Comparison of ENCODE assay signal across 7 cellular contexts in the genomic region with DNA sequence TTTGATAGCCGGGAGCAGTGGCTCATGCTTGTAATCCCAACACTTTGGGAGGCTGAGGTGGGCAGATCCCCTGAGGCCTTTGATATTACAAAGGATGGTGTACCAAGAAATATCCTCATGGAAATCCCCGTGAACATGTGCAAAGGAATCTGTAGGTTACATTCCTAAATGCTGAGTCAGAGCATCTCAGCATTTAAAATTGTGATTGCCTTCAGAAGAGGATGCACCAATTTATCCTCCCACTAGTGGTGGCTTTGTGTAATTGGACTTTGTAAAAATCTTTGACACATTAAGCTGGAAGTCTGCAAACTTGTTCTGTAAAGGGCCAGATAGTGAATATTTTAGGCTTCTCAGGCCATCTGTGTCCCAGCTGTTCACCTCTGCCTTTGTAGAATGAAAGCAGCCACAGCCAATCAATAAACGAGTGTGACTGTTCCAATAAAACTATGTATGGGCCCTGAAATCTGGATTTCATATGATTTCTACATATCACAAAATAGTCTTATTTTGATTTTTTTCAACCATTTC. TPM values are rescaled to one million over a fixed set of nuclear protein-coding genes. Genes with fewer than 3 reads are reported as not detected.
DNase-seq lines count a peak whose midpoint lies in the region; ATAC-seq and TF ChIP-seq lines count a peak whose summit lies in the region.

No MANE protein-coding gene starts in this region.

- intact Hi-C loops in transverse colon (cut with DNase I; ENCODE audit: low total_unique reads), result no loop called here
- intact Hi-C loops in vagina (cut with DNase I), result no loop called here

- peak; percentile 75 for ATAC-seq in GM21529 (IDR thresholded peaks at IDR 0.05; ENCODE audit: unreplicated experiment)

- peak; percentile 55 for DNase-seq in G401 (ENCODE audit: low spot score)
- DNase-seq in NB4 (ENCODE audit: low read depth), result peak; percentile 63
- peak; percentile 85 for DNase-seq in astrocyte of the spinal cord (ENCODE audit: low read depth, low spot score)
- DNase-seq in inferior parietal cortex (ENCODE audit: extremely low spot score), result peak; percentile 42
- DNase-seq in transverse colon, result no peak
- no peak for DNase-seq in vagina (ENCODE audit: extremely low spot score in 2 of 2)

- H3K4me1 ChIP-seq in transverse colon (no peaks in the 10 kb centered on the region), vagina (no peaks in the 10 kb centered on the region)

- no peak overlapping the region for H3K4me3 ChIP-seq in NB4 (ENCODE audit: low read depth, low read length)
- no peak overlapping the region for H3K4me3 ChIP-seq in astrocyte of the spinal cord (ENCODE audit: low read depth, low read length)
- H3K4me3 ChIP-seq in transverse colon, result no peak overlapping the region
- H3K4me3 ChIP-seq in vagina, result no peak overlapping the region

- TF ChIP-seq CTCF in NB4 (IDR thresholded peaks at IDR 0.05; ENCODE audit: low read depth, low read length) (peak; percentile 48), astrocyte of the spinal cord (IDR thresholded peaks at IDR 0.05; ENCODE audit: low read depth, low read length) (peak; percentile 54), transverse colon (IDR thresholded peaks at IDR 0.05) (peak; percentile 21 to 47 (median 42)), vagina (IDR thresholded peaks at IDR 0.05) (peak in 1 of 3 experiments; percentile 15)

- in situ Hi-C loops in G401 (cut with HindIII; ENCODE audit: low sequenced_read_pairs) (no loop called here), astrocyte of the spinal cord (cut with HindIII; ENCODE audit: low sequenced_read_pairs) (no loop called here), transverse colon (cut with MboI; ENCODE audit: low pct_ligation_motif_present in 1 of 4, low pct_unique_long_range_greater_than_20kb in 1 of 4, low sequenced_read_pairs in 3 of 4) (no loop called here)

- TF ChIP-seq POLR2A in NB4 (IDR thresholded peaks at IDR 0.05; ENCODE audit: extremely low read depth, insufficient read length), result no peak
- no peak for TF ChIP-seq POLR2A in transverse colon (IDR thresholded peaks at IDR 0.05)
- TF ChIP-seq POLR2A in vagina (IDR thresholded peaks at IDR 0.05), result no peak

- H3K27me3 ChIP-seq in transverse colon (no peaks in the 10 kb centered on the region), vagina (no peaks in the 10 kb centered on the region)

- TF ChIP-seq EP300 in transverse colon (IDR thresholded peaks at IDR 0.05; ENCODE audit: low read depth), result no peak

- no peaks in the 10 kb centered on the region for H3K9me3 ChIP-seq in transverse colon
- no peaks in the 10 kb centered on the region for H3K9me3 ChIP-seq in vagina

- 55 to 61% methylated on average over 3 of the region's 3 CpGs for WGBS in transverse colon (ENCODE audit: low coverage in 1 of 2), 2 donors

- H3K27ac ChIP-seq in transverse colon, result no peak overlapping the region
- no peak overlapping the region for H3K27ac ChIP-seq in vagina

- H3K36me3 ChIP-seq in transverse colon (peaks cover 0 to 20% (median 8%) of the 10 kb centered on the region in 4 donors), vagina (peaks cover 0 to 24% of the 10 kb centered on the region in 2 donors)

RNA-seq across cellular contexts. Expression of a gene that starts 11.8 kb away (rescaled TPM):
- total RNA-seq in G401 (2014; rRNA removed; shearing (Covaris generic)), result 138 and 150 TPM in 2 replicates
- total RNA-seq in transverse colon (10 to 100 TPM; 16.5 to 57.9 (median 48.7) TPM), vagina (40.5 TPM)

RNA-seq across cellular contexts. Expression of a gene that starts 36.5 kb away (rescaled TPM):
- 140 and 145 TPM in 2 replicates for total RNA-seq in G401 (2014; rRNA removed; shearing (Covaris generic))
- 100 to 1,000 TPM in 1 of 4 donors, 10 to 100 TPM in 2, 1 to 10 TPM in 1; 9.7 to 125 (median 60.0) TPM for total RNA-seq in transverse colon
- total RNA-seq in vagina, result 95.8 TPM

Comparison
In these comparisons a context has a peak if more than half of its experiments do, and no peak if none do; other contexts are left out.
1. DNase-seq: peak in G401 (single experiment), NB4 (single experiment), astrocyte of the spinal cord (single experiment) and inferior parietal cortex (single experiment); none in transverse colon (single experiment) and vagina (0 of 2).